ENCODE assay signal across 8 cellular contexts in the genomic region with DNA sequence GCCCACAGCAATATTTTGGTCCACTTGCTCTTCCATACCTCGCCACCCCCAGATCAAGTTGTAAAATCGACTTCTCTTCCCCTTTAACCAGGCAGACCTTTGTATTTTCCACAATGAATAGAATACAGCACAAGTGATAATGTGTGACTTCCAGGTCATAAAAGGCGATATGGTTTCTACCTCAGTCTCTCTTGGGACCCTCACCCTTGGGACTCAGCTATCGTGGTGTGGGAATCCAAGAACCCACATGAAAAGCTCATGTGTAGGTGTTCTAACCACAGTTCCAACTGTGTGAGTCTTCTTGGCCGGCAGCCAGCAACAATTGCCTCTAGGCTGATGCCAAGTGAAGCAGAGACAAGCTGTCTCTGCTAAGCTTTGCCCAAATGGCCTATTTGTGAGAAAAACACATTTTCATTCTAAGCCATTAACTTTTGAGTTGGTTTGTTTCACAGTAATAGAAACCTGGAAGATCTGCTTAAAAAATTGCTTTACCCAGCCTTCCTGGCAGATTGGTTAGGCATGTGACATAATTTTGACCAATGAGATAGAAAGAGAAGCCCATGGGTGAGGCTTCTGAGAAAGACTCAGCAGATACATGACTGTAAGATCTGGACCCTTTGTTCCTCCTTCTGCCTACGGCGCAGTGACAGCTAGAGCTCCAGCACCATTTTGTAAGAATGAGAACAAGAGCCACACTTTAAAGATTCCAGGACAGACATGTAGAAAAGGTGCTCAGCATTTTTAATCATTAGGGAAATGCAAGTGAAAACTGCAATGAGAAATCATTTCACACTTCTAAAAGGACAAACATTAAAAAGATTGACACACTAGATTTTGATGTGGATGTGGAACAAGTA. TPM values are rescaled to one million over a fixed set of nuclear protein-coding genes. Genes with fewer than 3 reads are reported as not detected.
A peak's percentile ranks its signal among the peaks of the same experiment; 100 is the strongest.
DNase-seq lines count a peak whose midpoint lies in the region; ATAC-seq and TF ChIP-seq lines count a peak whose summit lies in the region.

No MANE protein-coding gene starts in this region.

- no peak overlapping the region for H3K4me3 ChIP-seq in astrocyte of the cerebellum (ENCODE audit: low read depth, low read length)

- H3K4me3 Mint-ChIP-seq in nephron = no peak overlapping the region

- in situ Hi-C loops in astrocyte of the cerebellum (cut with HindIII; ENCODE audit: low sequenced_read_pairs) = no loop called here

- DNase-seq in DMS153 (lab: John Stamatoyannopoulos, UW) (peak; percentile 15), T-helper 1 cell (peak; percentile 27 to 69 (median 50)), astrocyte of the cerebellum (ENCODE audit: low read depth) (peak; percentile 65), A172 (ENCODE audit: low spot score) (no peak), NCI-H510A (lab: John Stamatoyannopoulos, UW) (no peak)

- H3K9me3 Mint-ChIP-seq in nephron = no peaks in the 10 kb centered on the region

- H3K36me3 Mint-ChIP-seq in nephron (ENCODE audit: low read depth) = no peaks in the 10 kb centered on the region

- peak overlapping the region in 2 of 3 experiments; percentile 6 to 42 for H3K27ac Mint-ChIP-seq in nephron

- no peaks in the 10 kb centered on the region for H3K27me3 Mint-ChIP-seq in nephron (ENCODE audit: low read depth)

- TF ChIP-seq CTCF in astrocyte of the cerebellum (IDR thresholded peaks at IDR 0.05; ENCODE audit: low read depth, low read length, missing control alignments) (no peak), nephron (IDR thresholded peaks at IDR 0.05; ENCODE audit: unreplicated experiment in 3 of 3) (no peak)

- peaks cover 7% of the 10 kb centered on the region for H3K4me1 Mint-ChIP-seq in nephron

- ATAC-seq in GM21367 (IDR thresholded peaks at IDR 0.05; ENCODE audit: unreplicated experiment) (peak; percentile 83), HG03565 (IDR thresholded peaks at IDR 0.05; ENCODE audit: unreplicated experiment) (peak; percentile 88)

RNA-seq across cellular contexts. Expression of a gene that starts 18.3 kb away (rescaled TPM):
- total RNA-seq in A172 (2014; rRNA removed; shearing (Covaris generic)) = 13.0 and 13.6 TPM in 2 replicates

RNA-seq across cellular contexts. Expression of a gene that starts 43.5 kb away (rescaled TPM):
- 32.1 and 32.6 TPM in 2 replicates for total RNA-seq in A172 (2014; rRNA removed; shearing (Covaris generic))

Comparison
In these comparisons a context has a peak if more than half of its experiments do, and no peak if none do; other contexts are left out.
1. DNase-seq: peak in DMS153 (single experiment), T-helper 1 cell (5 of 5) and astrocyte of the cerebellum (single experiment); none in A172 (single experiment) and NCI-H510A (single experiment).